ENCODE assay signal across 16 cellular contexts in genomic region chr2:224222320-224222719, GRCh38.
DNase-seq lines count a peak whose midpoint lies in the region; ATAC-seq and TF ChIP-seq lines count a peak whose summit lies in the region.
"Had no signal": no experiment of that assay in that cellular context is flagged by ENCODE, and none has a peak within 500 bp of the region (broad histone marks: within the 10 kb centered on the region; RNA-seq: fewer than 3 reads in every experiment).

No MANE protein-coding gene starts in this region.

- DNase-seq in Daoy (ENCODE audit: low read depth): peak; percentile 23
- DNase-seq in NCI-H2227 (lab: John Stamatoyannopoulos, UW; ENCODE audit: unreplicated experiment): peak; percentile 12
- DNase-seq in chondrocyte (ENCODE audit: low spot score): no peak
- peak; percentile 11 to 24 for DNase-seq in lung microvascular endothelial cell (ENCODE audit: low read depth in 2 of 2)
- DNase-seq in central memory CD4-positive, alpha-beta T cell: no peak
- DNase-seq: BE2C; effector CD8-positive, alpha-beta T cell; NCI-H1105; NCI-H69; psoas muscle; SIG-M5; stomach; WERI-Rb-1 had no signal

- peak overlapping the region; percentile 95 for H3K27ac Mint-ChIP-seq in chondrocyte (ENCODE audit: unreplicated experiment)

- ATAC-seq in HG02642 (IDR thresholded peaks at IDR 0.05; ENCODE audit: poor library complexity, unreplicated experiment): no peak
- no peak for ATAC-seq in HG03565 (IDR thresholded peaks at IDR 0.05; ENCODE audit: unreplicated experiment)
- ATAC-seq in GM21447 (IDR thresholded peaks at IDR 0.05; ENCODE audit: unreplicated experiment): no peak
- ATAC-seq: psoas muscle had no signal

- H3K27me3 Mint-ChIP-seq in chondrocyte (ENCODE audit: low read depth): no peaks in the 10 kb centered on the region

- H3K36me3 Mint-ChIP-seq in chondrocyte (ENCODE audit: low read depth): peaks cover 3% of the 10 kb centered on the region

- no peak overlapping the region for H3K4me3 Mint-ChIP-seq in chondrocyte (ENCODE audit: unreplicated experiment)

- no peak for TF ChIP-seq CTCF in chondrocyte (IDR thresholded peaks at IDR 0.05)

- peaks cover 13% of the 10 kb centered on the region for H3K9me3 Mint-ChIP-seq in chondrocyte (ENCODE audit: low read depth)

- H3K4me1 Mint-ChIP-seq in chondrocyte (ENCODE audit: low read depth): peaks cover 53% of the 10 kb centered on the region

Comparison
In these comparisons a context has a peak if more than half of its experiments do, and no peak if none do; other contexts are left out.
1. DNase-seq: peak in Daoy (single experiment), NCI-H2227 (single experiment) and lung microvascular endothelial cell (2 of 2); none in chondrocyte (single experiment) and central memory CD4-positive, alpha-beta T cell (single experiment).